14 cellular contexts compared by ENCODE assay signal in the genomic region with DNA sequence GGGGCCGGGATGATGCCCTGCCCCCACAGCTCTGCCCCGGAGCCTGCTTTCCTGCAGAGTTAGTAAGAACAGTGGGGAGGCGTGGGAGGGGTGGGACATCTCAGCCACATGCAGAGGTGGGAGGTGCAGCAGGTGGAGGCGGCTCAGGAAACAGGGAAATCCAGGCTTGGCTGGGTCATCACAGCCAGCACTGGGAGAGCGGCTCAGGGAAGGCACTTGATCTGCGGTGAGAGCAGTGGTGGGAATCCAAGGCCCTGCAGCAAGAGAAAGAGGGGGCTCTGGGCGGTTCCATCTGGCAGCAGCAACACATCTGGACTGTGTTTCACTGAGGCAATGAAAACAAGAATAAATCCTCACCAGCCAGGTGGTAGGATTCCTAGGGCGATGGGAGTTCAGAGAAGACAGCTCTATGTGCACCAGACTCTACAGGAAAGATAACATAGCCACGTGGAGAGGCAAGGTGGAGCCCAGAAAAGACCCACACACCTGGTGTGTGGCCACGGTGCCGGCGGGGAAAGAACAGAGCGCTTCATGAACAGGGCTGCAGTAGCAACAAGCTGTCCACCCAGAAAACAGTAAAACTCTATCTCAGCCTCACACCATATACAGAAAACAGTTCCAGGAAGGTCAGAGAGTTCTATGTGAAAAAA. TPM values are rescaled to one million over a fixed set of nuclear protein-coding genes. Genes with fewer than 3 reads are reported as not detected.
DNase-seq lines count a peak whose midpoint lies in the region; ATAC-seq and TF ChIP-seq lines count a peak whose summit lies in the region.
"Had no signal": no experiment of that assay in that cellular context is flagged by ENCODE, and none has a peak within 500 bp of the region (broad histone marks: within the 10 kb centered on the region; RNA-seq: fewer than 3 reads in every experiment).

No MANE protein-coding gene starts in this region.

- DNase-seq in DMS79 treated with DMSO at 0.1 percent for 48 hours (lab: John Stamatoyannopoulos, UW): peak; percentile 93
- peak; percentile 70 for DNase-seq in NCI-H2107 (lab: John Stamatoyannopoulos, UW)
- peak in 2 of 4 donors; percentile 41 to 48 for DNase-seq in body of pancreas
- DNase-seq in nephron progenitor cell: peak; percentile 43
- no peak for DNase-seq in brain microvascular endothelial cell
- DNase-seq in globus pallidus (ENCODE audit: low spot score): no peak
- DNase-seq: activated CD4-positive, alpha-beta T cell treated with anti-CD3 and anti-CD28 coated beads, Interleukin-2, amount 10 ng/mL, durations not matched to agents 7 days and 5 days; activated T-cell treated with anti-CD3 and anti-CD28 coated beads for 4 hours; left ventricle myocardium superior; retina; T1000 had no signal

- no peaks in the 10 kb centered on the region for H3K36me3 ChIP-seq in body of pancreas (replicated peaks in 1 of 2; ENCODE audit: insufficient read depth in 1 of 2, low read depth in 2 of 2)
- no peaks in the 10 kb centered on the region for H3K36me3 ChIP-seq in brain microvascular endothelial cell (replicated peaks)

- no peaks in the 10 kb centered on the region for H3K36me3 Mint-ChIP-seq in nephron progenitor cell (ENCODE audit: low read depth)
- H3K36me3 Mint-ChIP-seq: activated naive CD4-positive, alpha-beta T cell treated with anti-CD3 and anti-CD28 coated beads, Interleukin-2, amount 50 U/mL, for 24 hours had no signal

- H3K4me1 ChIP-seq in body of pancreas: peaks cover 34% of the 10 kb centered on the region

- in situ Hi-C loops in brain microvascular endothelial cell (cut with HindIII; ENCODE audit: low pct_ligation_motif_present, low sequenced_read_pairs): no loop called here

- peaks cover 93% of the 10 kb centered on the region for H3K4me1 Mint-ChIP-seq in nephron progenitor cell
- H3K4me1 Mint-ChIP-seq: activated CD4-positive, alpha-beta T cell treated with anti-CD3 and anti-CD28 coated beads, Interleukin-2, amount 10 ng/mL, durations not matched to agents 7 days and 5 days had no signal

- intact Hi-C loops in body of pancreas (cut with DNase I): no loop called here

- peaks cover 6% of the 10 kb centered on the region for H3K27me3 Mint-ChIP-seq in nephron progenitor cell (ENCODE audit: low read depth, poor library complexity)
- H3K27me3 Mint-ChIP-seq: activated CD4-positive, alpha-beta T cell treated with anti-CD3 and anti-CD28 coated beads, Interleukin-2, amount 10 ng/mL, durations not matched to agents 7 days and 5 days; activated naive CD4-positive, alpha-beta T cell treated with anti-CD3 and anti-CD28 coated beads, Interleukin-2, amount 50 U/mL, for 24 hours had no signal

- no peak overlapping the region for H3K4me3 ChIP-seq in body of pancreas
- H3K4me3 ChIP-seq in brain microvascular endothelial cell (ENCODE audit: low read depth, low read length): no peak overlapping the region

- TF ChIP-seq CTCF in body of pancreas (IDR thresholded peaks at IDR 0.05) (no peak), nephron progenitor cell (IDR thresholded peaks at IDR 0.05) (no peak), brain microvascular endothelial cell (IDR thresholded peaks at IDR 0.05; ENCODE audit: low read depth, low read length, missing control alignments) (no peak)

- H3K27me3 ChIP-seq in body of pancreas (no peaks in the 10 kb centered on the region), brain microvascular endothelial cell (replicated peaks) (peaks cover 17% of the 10 kb centered on the region)

- peak overlapping the region; percentile 25 for H3K4me3 Mint-ChIP-seq in nephron progenitor cell
- H3K4me3 Mint-ChIP-seq: activated CD4-positive, alpha-beta T cell treated with anti-CD3 and anti-CD28 coated beads, Interleukin-2, amount 10 ng/mL, durations not matched to agents 7 days and 5 days; activated naive CD4-positive, alpha-beta T cell treated with anti-CD3 and anti-CD28 coated beads, Interleukin-2, amount 50 U/mL, for 24 hours had no signal

- ATAC-seq in body of pancreas: peak; percentile 41
- ATAC-seq in HG03135 (IDR thresholded peaks at IDR 0.05; ENCODE audit: unreplicated experiment): no peak
- ATAC-seq in HG03565 (IDR thresholded peaks at IDR 0.05; ENCODE audit: unreplicated experiment): no peak
- ATAC-seq: left ventricle myocardium superior had no signal

- 38 to 40% methylated on average over 13 of the region's 13 CpGs for WGBS in body of pancreas, 2 donors

- H3K27ac ChIP-seq in body of pancreas: peak overlapping the region in 2 of 4 donors; percentile 7 to 10
- no peak overlapping the region for H3K27ac ChIP-seq in brain microvascular endothelial cell

- no peak for TF ChIP-seq POLR2A in body of pancreas (IDR thresholded peaks at IDR 0.05)

- no peak overlapping the region for H3K27ac Mint-ChIP-seq in nephron progenitor cell
- H3K27ac Mint-ChIP-seq: activated CD4-positive, alpha-beta T cell treated with anti-CD3 and anti-CD28 coated beads, Interleukin-2, amount 10 ng/mL, durations not matched to agents 7 days and 5 days; activated naive CD4-positive, alpha-beta T cell treated with anti-CD3 and anti-CD28 coated beads, Interleukin-2, amount 50 U/mL, for 24 hours had no signal

- H3K9me3 ChIP-seq in body of pancreas: no peaks in the 10 kb centered on the region

- H3K9me3 Mint-ChIP-seq in nephron progenitor cell: no peaks in the 10 kb centered on the region
- H3K9me3 Mint-ChIP-seq: activated CD4-positive, alpha-beta T cell treated with anti-CD3 and anti-CD28 coated beads, Interleukin-2, amount 10 ng/mL, durations not matched to agents 7 days and 5 days; activated naive CD4-positive, alpha-beta T cell treated with anti-CD3 and anti-CD28 coated beads, Interleukin-2, amount 50 U/mL, for 24 hours had no signal

RNA-seq across cellular contexts. Expression of gene CCDC85C, which starts 57.7 kb away (rescaled TPM):
- total RNA-seq in body of pancreas: 10 to 100 TPM in 1 of 2 donors, 1 to 10 TPM in 1; 8.9 to 10.1 TPM

Comparison
In these comparisons a context has a peak if more than half of its experiments do, and no peak if none do; other contexts are left out.
1. DNase-seq: peak in DMS79 treated with DMSO at 0.1 percent for 48 hours (single experiment), NCI-H2107 (single experiment) and nephron progenitor cell (single experiment); none in brain microvascular endothelial cell (single experiment) and globus pallidus (single experiment).